Comparison of ENCODE assay signal across 8 cellular contexts in the genomic region with DNA sequence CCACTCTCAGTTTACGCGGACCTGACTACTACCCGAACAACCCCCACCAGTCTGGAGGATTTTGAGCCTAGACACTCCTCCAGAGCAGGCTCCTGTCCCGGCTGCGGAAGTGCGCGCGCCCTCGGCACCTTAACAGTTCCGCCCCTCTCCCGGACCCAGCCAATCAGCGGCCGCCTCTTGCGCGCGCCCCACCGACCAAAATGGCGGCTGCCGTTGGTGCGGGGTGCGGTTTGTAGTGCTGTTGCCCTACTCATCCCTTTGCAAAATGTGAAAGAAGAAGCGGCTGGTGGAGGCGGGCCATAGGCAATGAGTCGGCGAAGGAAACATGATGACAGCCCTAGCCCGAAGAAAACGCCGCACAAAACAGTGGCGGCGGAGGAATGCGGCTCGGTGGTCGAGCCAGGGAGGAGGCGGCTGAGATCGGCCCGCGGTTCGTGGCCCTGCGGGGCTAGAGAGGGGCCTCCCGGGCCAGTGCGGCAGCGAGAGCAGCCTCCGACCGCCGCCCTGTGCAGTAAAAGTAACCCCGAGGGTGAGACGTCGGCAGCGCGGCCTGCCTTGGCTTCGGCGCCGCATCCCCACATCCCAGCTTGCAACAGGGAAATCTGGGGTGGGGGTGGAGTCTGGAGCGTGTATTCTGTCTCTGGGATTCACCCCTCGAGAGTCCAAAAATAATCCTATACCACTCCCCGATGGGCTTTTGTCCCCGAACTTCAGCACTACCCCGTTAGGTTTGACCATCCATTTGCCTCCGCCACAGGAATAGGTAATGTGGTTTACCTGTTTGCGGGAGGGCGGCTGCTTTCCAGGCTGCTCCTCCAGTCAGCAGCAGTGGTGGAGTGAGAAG. TPM values are rescaled to one million over a fixed set of nuclear protein-coding genes. Genes with fewer than 3 reads are reported as not detected.
A peak's percentile ranks its signal among the peaks of the same experiment; 100 is the strongest.
DNase-seq lines count a peak whose midpoint lies in the region; ATAC-seq and TF ChIP-seq lines count a peak whose summit lies in the region.

A gene (plus strand): TSS at position 191 of the 844 bp plus-strand sequence. CDS start 116 bp downstream, at position 307.

- peak within 1 kb of the TSS; percentile 96 for H3K9ac ChIP-seq in IMR-90 (ENCODE audit: low read depth, low read length)

- peak within 1 kb of the TSS; percentile 87 for H3K18ac ChIP-seq in IMR-90 (ENCODE audit: low read depth, low read length)

- peak within 1 kb of the TSS; percentile 95; the same call in 2 of the 3 replicates for H2BK15ac ChIP-seq in IMR-90 (ENCODE audit: low read depth, low read length)

- H3K56ac ChIP-seq in IMR-90 (ENCODE audit: extremely low read depth, insufficient read depth, low read length) = peak within 1 kb of the TSS; percentile 97

- H3K14ac ChIP-seq in IMR-90 (replicated peaks; ENCODE audit: low read depth, low read length) = peak within 1 kb of the TSS; percentile 100

- peak within 1 kb of the TSS; percentile 96 for H3K4me2 ChIP-seq in IMR-90 (ENCODE audit: low read depth, low read length)

- dilution Hi-C loops in IMR-90 (cut with HindIII; ENCODE audit: low sequenced_read_pairs, unreplicated experiment) = no loop called here

- peak within 1 kb of the TSS; percentile 96 for H3K27ac ChIP-seq in IMR-90 (ENCODE audit: insufficient read depth, low read length)

- peak within 1 kb of the TSS; percentile 95 for H4K5ac ChIP-seq in IMR-90 (ENCODE audit: low read depth, low read length)

- H2BK5ac ChIP-seq in IMR-90 (ENCODE audit: low read depth, low read length, poor library complexity, severe bottlenecking) = peak within 1 kb of the TSS; percentile 94

- peak within 1 kb of the TSS; percentile 95 for H2AK5ac ChIP-seq in IMR-90 (ENCODE audit: low read depth, low read length)

- H3K36me3 ChIP-seq in IMR-90 (ENCODE audit: control insufficient read depth, insufficient read depth, low read length) = no peaks in the 10 kb centered on the region

- in situ Hi-C loops in IMR-90 (cut with MboI; ENCODE audit: low sequenced_read_pairs) = no loop called here

- TF ChIP-seq POLR2A in IMR-90 (IDR thresholded peaks at IDR 0.05; ENCODE audit: low read depth, low read length) = peak; percentile 83

- H3K4ac ChIP-seq in IMR-90 (ENCODE audit: low read depth, low read length) = peak within 1 kb of the TSS; percentile 99

- BruUV-seq in IMR-90 (replicated peaks; lab: Mats Ljungman, UMichigan) = TSS peak; percentile 73

- 0% methylated on average over 20 of the region's 61 CpGs; no CpG with 5 or more reads in 1 of the 2 experiments for whole genome bisulfite sequencing in IMR-90 (ENCODE audit: extremely low coverage in 2 of 2, insufficient read length in 1 of 2), 2 experiments

- POLR2A ChIA-PET in IMR-90 (lab: Charles Lee; ENCODE audit: unreplicated experiment) = interaction anchor here (0.5 to 0.6 kb wide), 4 partner anchors 53 to 442 kb away, joined by 3 to 5 read pairs (median 4); no protein-coding TSS in a partner anchor

- ATAC-seq in GM21515 (IDR thresholded peaks at IDR 0.05; ENCODE audit: unreplicated experiment) = peak; percentile 100
- peak; percentile 96 for ATAC-seq in IMR-90 (ENCODE audit: low read depth)

- intact Hi-C loops in IMR-90 (cut with micrococcal nuclease) = loop anchor here (1.0 to 5.0 kb wide), 3 partner anchors 137 to 960 kb away; a partner anchor contains a TSS

- peak within 1 kb of the TSS; percentile 98 for H4K91ac ChIP-seq in IMR-90 (ENCODE audit: insufficient read depth, low read depth, low read length)

- DNase-seq in D341Med (ENCODE audit: low spot score) = peak; percentile 97
- DNase-seq in IMR-90 = peak; percentile 90
- DNase-seq in OCI-M1 (lab: John Stamatoyannopoulos, UW) = peak; percentile 91
- DNase-seq in activated T-cell treated with anti-CD3 and anti-CD28 coated beads for 48 hours (ENCODE audit: low read depth) = peak; percentile 90
- DNase-seq in epithelial cell of esophagus (ENCODE audit: low read depth) = peak; percentile 93
- DNase-seq in stimulated activated CD8-positive, alpha-beta memory T cell treated with anti-CD3 and anti-CD28 coated beads, Interleukin-4, amount 100 ng/mL, for 1 hour (ENCODE audit: low read depth in 2 of 2, low spot score in 1 of 2) = peak; percentile 78 to 88

- H3K9me1 ChIP-seq in IMR-90 (ENCODE audit: insufficient read depth, low read length) = peaks cover 3% of the 10 kb centered on the region; the same call in 1 of the 2 replicates

- peak within 1 kb of the TSS; percentile 95 for H2AFZ ChIP-seq in IMR-90 (replicated peaks; ENCODE audit: low read length, poor library complexity)

- H3K27me3 ChIP-seq in IMR-90 (ENCODE audit: control insufficient read depth, insufficient read depth, low read length) (no peaks in the 10 kb centered on the region), mononuclear cell (ENCODE audit: insufficient read depth, low read length) (no peaks in the 10 kb centered on the region)

- CTCF ChIA-PET in IMR-90 (lab: Yijun Ruan, JAX) = interaction anchor here (0.6 kb wide), 1 partner anchor 1768 kb away, joined by 4 read pairs; no protein-coding TSS in a partner anchor

- peak within 1 kb of the TSS; percentile 94 for H3K23ac ChIP-seq in IMR-90 (ENCODE audit: low read depth, low read length)

- peak within 1 kb of the TSS; percentile 87 for H3K4me3 ChIP-seq in IMR-90 (ENCODE audit: insufficient read depth, low read depth, low read length)
- H3K4me3 ChIP-seq in epithelial cell of esophagus (ENCODE audit: low read length) = peak within 1 kb of the TSS; percentile 81
- peak within 1 kb of the TSS; percentile 90 for H3K4me3 ChIP-seq in mononuclear cell (ENCODE audit: low read length)

- H3K9me3 ChIP-seq in IMR-90 (ENCODE audit: control insufficient read depth, insufficient read depth, low read length) (no peaks in the 10 kb centered on the region), mononuclear cell (ENCODE audit: low read depth, low read length) (no peaks in the 10 kb centered on the region)

- peak within 1 kb of the TSS; percentile 96 for H2AK9ac ChIP-seq in IMR-90 (replicated peaks; ENCODE audit: low read depth, low read length, poor library complexity)

- TF ChIP-seq CTCF in IMR-90 (conservative IDR thresholded peaks at IDR 0.05; ENCODE audit: low read depth, low read length) (no peak), epithelial cell of esophagus (IDR thresholded peaks at IDR 0.05; ENCODE audit: insufficient read depth, low read depth, low read length, missing control alignments) (no peak)

- peaks cover 3 to 19% of the 10 kb centered on the region in 2 experiments; a peak in 3 of 4 replicates for H3K79me1 ChIP-seq in IMR-90 (ENCODE audit: low read depth in 1 of 2, low read length in 2 of 2)

- H2BK120ac ChIP-seq in IMR-90 (ENCODE audit: low read depth, low read length) = peak within 1 kb of the TSS; percentile 88

- H3K4me1 ChIP-seq in IMR-90 (ENCODE audit: control insufficient read depth, insufficient read depth, low read length) = peaks cover 9% of the 10 kb centered on the region
- peaks cover 8% of the 10 kb centered on the region for H3K4me1 ChIP-seq in mononuclear cell (ENCODE audit: insufficient read depth, low read length)

- peak; percentile 25 for TF ChIP-seq RAD21 in IMR-90 (IDR thresholded peaks at IDR 0.05; ENCODE audit: low read length)

- peak within 1 kb of the TSS; percentile 94 to 98 for H4K8ac ChIP-seq in IMR-90 (ENCODE audit: low read depth in 2 of 2, low read length in 2 of 2)

- peak within 1 kb of the TSS; percentile 89 for H2BK20ac ChIP-seq in IMR-90 (ENCODE audit: low read depth, low read length)

- H4K20me1 ChIP-seq in IMR-90 (ENCODE audit: insufficient read depth, low read length) = no peaks in the 10 kb centered on the region

TF ChIP-seq in IMR-90, 13 proteins besides CTCF, POLR2A, EP300 and RAD21:
- no peak for TF ChIP-seq FOS (IDR thresholded peaks at IDR 0.05; ENCODE audit: low read depth, low read length)
- TF ChIP-seq NFE2L2 (IDR thresholded peaks at IDR 0.05; ENCODE audit: low read depth, low read length) = no peak
- TF ChIP-seq RFX5 (IDR thresholded peaks at IDR 0.05; ENCODE audit: low read depth, low read length) = no peak
- no peak for TF ChIP-seq BHLHE40 (IDR thresholded peaks at IDR 0.05; ENCODE audit: low read depth, low read length)
- TF ChIP-seq, protein P1, sequence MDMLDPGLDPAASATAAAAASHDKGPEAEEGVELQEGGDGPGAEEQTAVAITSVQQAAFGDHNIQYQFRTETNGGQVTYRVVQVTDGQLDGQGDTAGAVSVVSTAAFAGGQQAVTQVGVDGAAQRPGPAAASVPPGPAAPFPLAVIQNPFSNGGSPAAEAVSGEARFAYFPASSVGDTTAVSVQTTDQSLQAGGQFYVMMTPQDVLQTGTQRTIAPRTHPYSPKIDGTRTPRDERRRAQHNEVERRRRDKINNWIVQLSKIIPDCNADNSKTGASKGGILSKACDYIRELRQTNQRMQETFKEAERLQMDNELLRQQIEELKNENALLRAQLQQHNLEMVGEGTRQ (IDR thresholded peaks at IDR 0.05; ENCODE audit: low read depth, low read length) = 0 out of 2 replicates have a peak, but pooled peaks have one; percentile 24
- TF ChIP-seq MAFK (IDR thresholded peaks at IDR 0.05; ENCODE audit: low read depth, low read length) = no peak
- TF ChIP-seq, protein P2, sequence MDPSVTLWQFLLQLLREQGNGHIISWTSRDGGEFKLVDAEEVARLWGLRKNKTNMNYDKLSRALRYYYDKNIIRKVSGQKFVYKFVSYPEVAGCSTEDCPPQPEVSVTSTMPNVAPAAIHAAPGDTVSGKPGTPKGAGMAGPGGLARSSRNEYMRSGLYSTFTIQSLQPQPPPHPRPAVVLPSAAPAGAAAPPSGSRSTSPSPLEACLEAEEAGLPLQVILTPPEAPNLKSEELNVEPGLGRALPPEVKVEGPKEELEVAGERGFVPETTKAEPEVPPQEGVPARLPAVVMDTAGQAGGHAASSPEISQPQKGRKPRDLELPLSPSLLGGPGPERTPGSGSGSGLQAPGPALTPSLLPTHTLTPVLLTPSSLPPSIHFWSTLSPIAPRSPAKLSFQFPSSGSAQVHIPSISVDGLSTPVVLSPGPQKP (IDR thresholded peaks at IDR 0.05; ENCODE audit: borderline replicate concordance, low read depth, low read length) = no peak
- TF ChIP-seq SMC3 (IDR thresholded peaks at IDR 0.05; ENCODE audit: low read depth, low read length) = no peak
- TF ChIP-seq MAZ (IDR thresholded peaks at IDR 0.05; ENCODE audit: borderline replicate concordance, low read depth, low read length) = peak; percentile 57; the same call in 1 of the 2 replicates
- TF ChIP-seq CEBPB (IDR thresholded peaks at IDR 0.05; ENCODE audit: low read depth, low read length) = no peak
- TF ChIP-seq RCOR1 (IDR thresholded peaks at IDR 0.05; ENCODE audit: insufficient replicate concordance, low read length) = no peak
- no peak; the same call in 1 of the 2 replicates for TF ChIP-seq CHD1 (IDR thresholded peaks at IDR 0.05; ENCODE audit: low read depth, low read length)
- no peak; the same call in 1 of the 2 replicates for TF ChIP-seq MXI1 (IDR thresholded peaks at IDR 0.05; ENCODE audit: borderline replicate concordance, low read depth, low read length)

RNA-seq across cellular contexts. Expression of the gene that starts here (rescaled TPM):
- 8.1 and 19.2 TPM in 2 replicates for total RNA-seq in IMR-90 (2012; rRNA removed)
- polyA plus RNA-seq in IMR-90 (2012; rRNA removed) = 5.2 and 6.9 TPM in 2 replicates
- polyA plus RNA-seq in IMR-90 (2012; cell fraction: cytosol; rRNA removed) = 2.3 and 2.4 TPM in 2 replicates
- 3.4 and 12.7 TPM in 2 replicates for polyA plus RNA-seq in IMR-90 (2012; cell fraction: nucleus; rRNA removed; ENCODE audit: low replicate concordance)
- 17.7 TPM for total RNA-seq in mononuclear cell

Comparison
In these comparisons a context has a peak if more than half of its experiments do, and no peak if none do; other contexts are left out.
1. Peak in every context shown above with its lines: DNase-seq, ATAC-seq, H3K4me3 ChIP-seq and H3K27ac ChIP-seq.